ENCODE assay signal across 1 cellular context in the genomic region with DNA sequence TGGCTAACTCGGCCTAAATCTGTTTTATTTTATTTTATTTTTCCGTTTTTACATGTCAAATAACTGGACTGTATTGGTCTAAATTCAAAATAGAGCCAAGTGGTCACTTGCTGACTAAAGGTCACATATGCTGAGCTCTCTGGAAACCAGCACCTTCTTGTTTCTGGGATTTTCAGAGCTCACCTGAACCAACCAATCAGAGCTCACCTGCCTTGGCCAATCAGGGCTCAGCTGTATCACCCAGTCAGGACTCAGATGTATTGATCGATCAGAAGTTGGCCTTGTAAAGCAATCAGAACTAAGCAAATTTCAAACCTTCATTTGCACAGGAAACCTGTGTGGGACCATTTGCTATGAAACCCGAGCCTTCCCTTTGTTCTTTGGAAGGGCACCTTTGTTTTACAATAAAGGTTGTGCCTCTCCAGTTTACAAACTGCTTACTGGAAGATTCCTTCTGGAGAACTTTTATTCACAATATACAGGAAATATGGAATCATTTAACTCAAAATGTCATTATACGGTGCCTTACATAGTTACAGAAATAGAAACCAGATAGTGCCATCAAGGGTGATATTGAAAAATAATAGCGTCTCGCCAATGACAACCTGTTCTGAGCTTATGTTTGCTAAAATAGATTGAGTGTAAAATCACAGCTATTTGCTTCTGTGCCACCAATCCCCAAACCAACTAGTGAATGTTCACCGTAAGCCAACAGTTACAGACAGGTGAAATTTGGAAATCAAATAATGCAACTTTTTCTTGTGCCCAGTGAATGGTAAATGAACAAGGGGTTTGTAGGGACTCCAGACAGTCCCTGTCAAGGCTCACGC.
TF ChIP-seq lines count a peak whose summit lies in the region.

No MANE protein-coding gene starts in this region.

TF ChIP-seq in HepG2, 621 proteins besides CTCF, POLR2A, EP300 and RAD21 (continued from another document and continues in another):
- peak; percentile 45; the same call in 1 of the 2 replicates for TF ChIP-seq RFX5 (IDR thresholded peaks at IDR 0.05; ENCODE audit: low read depth, low read length)
- TF ChIP-seq ZIK1 (CRISPR knock-in tag; IDR thresholded peaks at IDR 0.05; ENCODE audit: borderline replicate concordance, low read depth): no peak
- 0 out of 2 replicates have a peak, but pooled peaks have one; percentile 9 for TF ChIP-seq ZNF616 (CRISPR knock-in tag; IDR thresholded peaks at IDR 0.05; ENCODE audit: low read depth)
- TF ChIP-seq RFXAP (CRISPR knock-in tag; IDR thresholded peaks at IDR 0.05; ENCODE audit: borderline replicate concordance): peak; percentile 97
- peak; percentile 32 for TF ChIP-seq PHF5A (CRISPR knock-in tag; IDR thresholded peaks at IDR 0.05; ENCODE audit: low read depth, unreplicated experiment)
- 0 out of 2 replicates have a peak, but pooled peaks have one; percentile 41 for TF ChIP-seq DNMT3B (CRISPR knock-in tag; conservative IDR thresholded peaks at IDR 0.05)
- peak; percentile 67; the same call in 1 of the 2 replicates for TF ChIP-seq NCOR1 (IDR thresholded peaks at IDR 0.05; ENCODE audit: borderline replicate concordance, low read length)
- no peak for TF ChIP-seq ATM (IDR thresholded peaks at IDR 0.05; ENCODE audit: borderline replicate concordance)
- no peak for TF ChIP-seq LCORL (IDR thresholded peaks at IDR 0.05)
- TF ChIP-seq LCORL (CRISPR knock-in tag; IDR thresholded peaks at IDR 0.05): peak; percentile 74; the same call in 1 of the 2 replicates
- no peak for TF ChIP-seq MATR3 (CRISPR knock-in tag; IDR thresholded peaks at IDR 0.05)
- TF ChIP-seq PTBP1 (IDR thresholded peaks at IDR 0.05; ENCODE audit: low read depth, low read length, poor library complexity, severe bottlenecking): no peak
- peak; percentile 49; the same call in 1 of the 2 replicates for TF ChIP-seq ZNF501 (CRISPR knock-in tag; IDR thresholded peaks at IDR 0.05)
- TF ChIP-seq NKX3-1 (CRISPR knock-in tag; IDR thresholded peaks at IDR 0.05): no peak
- TF ChIP-seq MIXL1 (CRISPR knock-in tag; IDR thresholded peaks at IDR 0.05): peak; percentile 55; the same call in 1 of the 2 replicates
- TF ChIP-seq PAX8 (CRISPR knock-in tag; IDR thresholded peaks at IDR 0.05; ENCODE audit: borderline replicate concordance): no peak
- no peak for TF ChIP-seq ZNF552 (CRISPR knock-in tag; IDR thresholded peaks at IDR 0.05; ENCODE audit: borderline replicate concordance)
- TF ChIP-seq CENPX (CRISPR knock-in tag; IDR thresholded peaks at IDR 0.05): no peak
- TF ChIP-seq ZKSCAN8 (CRISPR knock-in tag; IDR thresholded peaks at IDR 0.05; ENCODE audit: borderline replicate concordance): no peak; the same call in 1 of the 2 replicates
- no peak for TF ChIP-seq ZSCAN20 (CRISPR knock-in tag; IDR thresholded peaks at IDR 0.05; ENCODE audit: borderline replicate concordance)
- TF ChIP-seq MEIS2 (CRISPR knock-in tag; IDR thresholded peaks at IDR 0.05): no peak
- peak; percentile 43; the same call in 1 of the 2 replicates for TF ChIP-seq CREM (IDR thresholded peaks at IDR 0.05)
- no peak for TF ChIP-seq CREM (CRISPR knock-in tag; IDR thresholded peaks at IDR 0.05)
- TF ChIP-seq ZNF556 (CRISPR knock-in tag; IDR thresholded peaks at IDR 0.05; ENCODE audit: borderline replicate concordance): 0 out of 2 replicates have a peak, but pooled peaks have one; percentile 27
- TF ChIP-seq, protein P1, sequence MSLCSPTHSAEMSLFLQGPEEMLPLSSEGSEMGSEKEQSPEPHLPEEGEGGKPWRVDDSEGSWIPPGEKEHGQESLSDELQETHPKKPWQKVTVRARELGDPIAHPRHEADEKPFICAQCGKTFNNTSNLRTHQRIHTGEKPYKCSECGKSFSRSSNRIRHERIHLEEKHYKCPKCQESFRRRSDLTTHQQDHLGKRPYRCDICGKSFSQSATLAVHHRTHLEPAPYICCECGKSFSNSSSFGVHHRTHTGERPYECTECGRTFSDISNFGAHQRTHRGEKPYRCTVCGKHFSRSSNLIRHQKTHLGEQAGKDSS (CRISPR knock-in tag; IDR thresholded peaks at IDR 0.05; ENCODE audit: borderline replicate concordance, low read depth): no peak
- TF ChIP-seq ISL2 (CRISPR knock-in tag; IDR thresholded peaks at IDR 0.05): peak; percentile 75
- TF ChIP-seq, protein P2, sequence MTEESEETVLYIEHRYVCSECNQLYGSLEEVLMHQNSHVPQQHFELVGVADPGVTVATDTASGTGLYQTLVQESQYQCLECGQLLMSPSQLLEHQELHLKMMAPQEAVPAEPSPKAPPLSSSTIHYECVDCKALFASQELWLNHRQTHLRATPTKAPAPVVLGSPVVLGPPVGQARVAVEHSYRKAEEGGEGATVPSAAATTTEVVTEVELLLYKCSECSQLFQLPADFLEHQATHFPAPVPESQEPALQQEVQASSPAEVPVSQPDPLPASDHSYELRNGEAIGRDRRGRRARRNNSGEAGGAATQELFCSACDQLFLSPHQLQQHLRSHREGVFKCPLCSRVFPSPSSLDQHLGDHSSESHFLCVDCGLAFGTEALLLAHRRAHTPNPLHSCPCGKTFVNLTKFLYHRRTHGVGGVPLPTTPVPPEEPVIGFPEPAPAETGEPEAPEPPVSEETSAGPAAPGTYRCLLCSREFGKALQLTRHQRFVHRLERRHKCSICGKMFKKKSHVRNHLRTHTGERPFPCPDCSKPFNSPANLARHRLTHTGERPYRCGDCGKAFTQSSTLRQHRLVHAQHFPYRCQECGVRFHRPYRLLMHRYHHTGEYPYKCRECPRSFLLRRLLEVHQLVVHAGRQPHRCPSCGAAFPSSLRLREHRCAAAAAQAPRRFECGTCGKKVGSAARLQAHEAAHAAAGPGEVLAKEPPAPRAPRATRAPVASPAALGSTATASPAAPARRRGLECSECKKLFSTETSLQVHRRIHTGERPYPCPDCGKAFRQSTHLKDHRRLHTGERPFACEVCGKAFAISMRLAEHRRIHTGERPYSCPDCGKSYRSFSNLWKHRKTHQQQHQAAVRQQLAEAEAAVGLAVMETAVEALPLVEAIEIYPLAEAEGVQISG (CRISPR knock-in tag; IDR thresholded peaks at IDR 0.05): no peak
- no peak for TF ChIP-seq IRX3 (CRISPR knock-in tag; IDR thresholded peaks at IDR 0.05; ENCODE audit: borderline replicate concordance, low read depth)
- TF ChIP-seq, protein P3, sequence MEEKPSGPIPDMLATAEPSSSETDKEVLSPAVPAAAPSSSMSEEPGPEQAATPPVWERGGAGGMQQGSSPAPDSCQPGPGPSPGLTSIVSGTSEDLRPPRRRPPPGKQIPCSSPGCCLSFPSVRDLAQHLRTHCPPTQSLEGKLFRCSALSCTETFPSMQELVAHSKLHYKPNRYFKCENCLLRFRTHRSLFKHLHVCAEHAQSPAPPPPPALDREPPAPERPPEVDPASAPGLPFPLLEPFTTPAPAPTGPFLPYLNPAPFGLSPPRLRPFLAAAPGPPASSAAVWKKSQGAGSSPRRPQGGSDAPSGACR (CRISPR knock-in tag; IDR thresholded peaks at IDR 0.05): no peak
- TF ChIP-seq, protein P4, sequence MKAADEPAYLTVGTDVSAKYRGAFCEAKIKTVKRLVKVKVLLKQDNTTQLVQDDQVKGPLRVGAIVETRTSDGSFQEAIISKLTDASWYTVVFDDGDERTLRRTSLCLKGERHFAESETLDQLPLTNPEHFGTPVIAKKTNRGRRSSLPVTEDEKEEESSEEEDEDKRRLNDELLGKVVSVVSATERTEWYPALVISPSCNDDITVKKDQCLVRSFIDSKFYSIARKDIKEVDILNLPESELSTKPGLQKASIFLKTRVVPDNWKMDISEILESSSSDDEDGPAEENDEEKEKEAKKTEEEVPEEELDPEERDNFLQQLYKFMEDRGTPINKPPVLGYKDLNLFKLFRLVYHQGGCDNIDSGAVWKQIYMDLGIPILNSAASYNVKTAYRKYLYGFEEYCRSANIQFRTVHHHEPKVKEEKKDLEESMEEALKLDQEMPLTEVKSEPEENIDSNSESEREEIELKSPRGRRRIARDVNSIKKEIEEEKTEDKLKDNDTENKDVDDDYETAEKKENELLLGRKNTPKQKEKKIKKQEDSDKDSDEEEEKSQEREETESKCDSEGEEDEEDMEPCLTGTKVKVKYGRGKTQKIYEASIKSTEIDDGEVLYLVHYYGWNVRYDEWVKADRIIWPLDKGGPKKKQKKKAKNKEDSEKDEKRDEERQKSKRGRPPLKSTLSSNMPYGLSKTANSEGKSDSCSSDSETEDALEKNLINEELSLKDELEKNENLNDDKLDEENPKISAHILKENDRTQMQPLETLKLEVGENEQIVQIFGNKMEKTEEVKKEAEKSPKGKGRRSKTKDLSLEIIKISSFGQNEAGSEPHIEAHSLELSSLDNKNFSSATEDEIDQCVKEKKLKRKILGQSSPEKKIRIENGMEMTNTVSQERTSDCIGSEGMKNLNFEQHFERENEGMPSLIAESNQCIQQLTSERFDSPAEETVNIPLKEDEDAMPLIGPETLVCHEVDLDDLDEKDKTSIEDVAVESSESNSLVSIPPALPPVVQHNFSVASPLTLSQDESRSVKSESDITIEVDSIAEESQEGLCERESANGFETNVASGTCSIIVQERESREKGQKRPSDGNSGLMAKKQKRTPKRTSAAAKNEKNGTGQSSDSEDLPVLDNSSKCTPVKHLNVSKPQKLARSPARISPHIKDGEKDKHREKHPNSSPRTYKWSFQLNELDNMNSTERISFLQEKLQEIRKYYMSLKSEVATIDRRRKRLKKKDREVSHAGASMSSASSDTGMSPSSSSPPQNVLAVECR (CRISPR knock-in tag; IDR thresholded peaks at IDR 0.05; ENCODE audit: borderline replicate concordance): no peak; the same call in 1 of the 2 replicates
- TF ChIP-seq NONO (IDR thresholded peaks at IDR 0.05): no peak
- peak; percentile 53; the same call in 1 of the 2 replicates for TF ChIP-seq NONO (CRISPR knock-in tag; conservative IDR thresholded peaks at IDR 0.05)
- TF ChIP-seq ARNTL (CRISPR knock-in tag; IDR thresholded peaks at IDR 0.05): 0 out of 2 replicates have a peak, but pooled peaks have one; percentile 45
- TF ChIP-seq, protein P5, sequence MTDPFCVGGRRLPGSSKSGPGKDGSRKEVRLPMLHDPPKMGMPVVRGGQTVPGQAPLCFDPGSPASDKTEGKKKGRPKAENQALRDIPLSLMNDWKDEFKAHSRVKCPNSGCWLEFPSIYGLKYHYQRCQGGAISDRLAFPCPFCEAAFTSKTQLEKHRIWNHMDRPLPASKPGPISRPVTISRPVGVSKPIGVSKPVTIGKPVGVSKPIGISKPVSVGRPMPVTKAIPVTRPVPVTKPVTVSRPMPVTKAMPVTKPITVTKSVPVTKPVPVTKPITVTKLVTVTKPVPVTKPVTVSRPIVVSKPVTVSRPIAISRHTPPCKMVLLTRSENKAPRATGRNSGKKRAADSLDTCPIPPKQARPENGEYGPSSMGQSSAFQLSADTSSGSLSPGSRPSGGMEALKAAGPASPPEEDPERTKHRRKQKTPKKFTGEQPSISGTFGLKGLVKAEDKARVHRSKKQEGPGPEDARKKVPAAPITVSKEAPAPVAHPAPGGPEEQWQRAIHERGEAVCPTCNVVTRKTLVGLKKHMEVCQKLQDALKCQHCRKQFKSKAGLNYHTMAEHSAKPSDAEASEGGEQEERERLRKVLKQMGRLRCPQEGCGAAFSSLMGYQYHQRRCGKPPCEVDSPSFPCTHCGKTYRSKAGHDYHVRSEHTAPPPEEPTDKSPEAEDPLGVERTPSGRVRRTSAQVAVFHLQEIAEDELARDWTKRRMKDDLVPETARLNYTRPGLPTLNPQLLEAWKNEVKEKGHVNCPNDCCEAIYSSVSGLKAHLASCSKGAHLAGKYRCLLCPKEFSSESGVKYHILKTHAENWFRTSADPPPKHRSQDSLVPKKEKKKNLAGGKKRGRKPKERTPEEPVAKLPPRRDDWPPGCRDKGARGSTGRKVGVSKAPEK (CRISPR knock-in tag; IDR thresholded peaks at IDR 0.05; ENCODE audit: borderline replicate concordance): 0 out of 2 replicates have a peak, but pooled peaks have one; percentile 71
- TF ChIP-seq ZNF180 (CRISPR knock-in tag; IDR thresholded peaks at IDR 0.05; ENCODE audit: borderline replicate concordance, low read depth): no peak
- no peak for TF ChIP-seq SNRNP70 (IDR thresholded peaks at IDR 0.05; ENCODE audit: low read depth, low read length)
- TF ChIP-seq FOSL2 (CRISPR knock-in tag; IDR thresholded peaks at IDR 0.05): peak; percentile 59
- TF ChIP-seq, protein P6, sequence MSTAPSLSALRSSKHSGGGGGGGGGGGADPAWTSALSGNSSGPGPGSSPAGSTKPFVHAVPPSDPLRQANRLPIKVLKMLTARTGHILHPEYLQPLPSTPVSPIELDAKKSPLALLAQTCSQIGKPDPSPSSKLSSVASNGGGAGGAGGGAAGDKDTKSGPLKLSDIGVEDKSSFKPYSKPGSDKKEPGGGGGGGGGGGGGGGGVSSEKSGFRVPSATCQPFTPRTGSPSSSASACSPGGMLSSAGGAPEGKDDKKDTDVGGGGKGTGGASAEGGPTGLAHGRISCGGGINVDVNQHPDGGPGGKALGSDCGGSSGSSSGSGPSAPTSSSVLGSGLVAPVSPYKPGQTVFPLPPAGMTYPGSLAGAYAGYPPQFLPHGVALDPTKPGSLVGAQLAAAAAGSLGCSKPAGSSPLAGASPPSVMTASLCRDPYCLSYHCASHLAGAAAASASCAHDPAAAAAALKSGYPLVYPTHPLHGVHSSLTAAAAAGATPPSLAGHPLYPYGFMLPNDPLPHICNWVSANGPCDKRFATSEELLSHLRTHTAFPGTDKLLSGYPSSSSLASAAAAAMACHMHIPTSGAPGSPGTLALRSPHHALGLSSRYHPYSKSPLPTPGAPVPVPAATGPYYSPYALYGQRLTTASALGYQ (CRISPR knock-in tag; IDR thresholded peaks at IDR 0.05): peak; percentile 37; the same call in 1 of the 2 replicates
- no peak for TF ChIP-seq SP1 (IDR thresholded peaks at IDR 0.05)
- no peak for TF ChIP-seq SP1 (CRISPR knock-in tag; IDR thresholded peaks at IDR 0.05)
- 0 out of 2 replicates have a peak, but pooled peaks have one; percentile 83 for TF ChIP-seq ZNF136 (CRISPR knock-in tag; IDR thresholded peaks at IDR 0.05; ENCODE audit: low read depth)
- no peak for TF ChIP-seq SIN3B (IDR thresholded peaks at IDR 0.05; ENCODE audit: low read length)
- no peak for TF ChIP-seq MAF1 (CRISPR knock-in tag; IDR thresholded peaks at IDR 0.05; ENCODE audit: borderline replicate concordance)
- TF ChIP-seq MEF2D (CRISPR knock-in tag; IDR thresholded peaks at IDR 0.05): 0 out of 2 replicates have a peak, but pooled peaks have one; percentile 29
- 0 out of 2 replicates have a peak, but pooled peaks have one; percentile 66 for TF ChIP-seq GLI4 (CRISPR knock-in tag; IDR thresholded peaks at IDR 0.05; ENCODE audit: borderline replicate concordance)
- peak; percentile 97 for TF ChIP-seq ZMYM4 (CRISPR knock-in tag; IDR thresholded peaks at IDR 0.05)
- peak; percentile 51; the same call in 1 of the 2 replicates for TF ChIP-seq MED1 (CRISPR knock-in tag; IDR thresholded peaks at IDR 0.05)
- 0 out of 2 replicates have a peak, but pooled peaks have one; percentile 3 for TF ChIP-seq CEBPB (IDR thresholded peaks at IDR 0.05; ENCODE audit: borderline replicate concordance, low read depth, low read length)
- no peak for TF ChIP-seq RBFOX2 (IDR thresholded peaks at IDR 0.05; ENCODE audit: low read depth, low read length)
- 0 out of 2 replicates have a peak, but pooled peaks have one; percentile 59 for TF ChIP-seq GZF1 (CRISPR knock-in tag; IDR thresholded peaks at IDR 0.05)
- no peak for TF ChIP-seq SMYD3 (CRISPR knock-in tag; IDR thresholded peaks at IDR 0.05)
- peak; percentile 53; the same call in 1 of the 2 replicates for TF ChIP-seq YEATS2 (CRISPR knock-in tag; IDR thresholded peaks at IDR 0.05; ENCODE audit: borderline replicate concordance)
- TF ChIP-seq RFXANK (CRISPR knock-in tag; IDR thresholded peaks at IDR 0.05): peak; percentile 19; the same call in 1 of the 2 replicates
- TF ChIP-seq IRF2 (CRISPR knock-in tag; IDR thresholded peaks at IDR 0.05): 0 out of 2 replicates have a peak, but pooled peaks have one; percentile 15
